ENCODE assay signal across 2 cellular contexts in genomic region chr7:100580466-100581283, GRCh38.
A peak's percentile ranks its signal among the peaks of the same experiment; 100 is the strongest.
TF ChIP-seq lines count a peak whose summit lies in the region.

No MANE protein-coding gene starts in this region.

TF ChIP-seq in SK-N-SH, 30 proteins besides CTCF, POLR2A, EP300 and RAD21:
- no peak for TF ChIP-seq MEF2A (IDR thresholded peaks at IDR 0.05; ENCODE audit: borderline replicate concordance, low read depth)
- TF ChIP-seq JUND (IDR thresholded peaks at IDR 0.05), result no peak
- TF ChIP-seq GATA2 (CRISPR knock-in tag; IDR thresholded peaks at IDR 0.05), result peak; percentile 29; the same call in 1 of the 2 replicates

TF ChIP-seq in SK-N-SH treated with all-trans-retinoic acid at 6 μM for 48 hours, 23 proteins besides CTCF, POLR2A, EP300 and RAD21:
- TF ChIP-seq PPARA (CRISPR knock-in tag; IDR thresholded peaks at IDR 0.05; ENCODE audit: borderline replicate concordance) (no peak), ZNF565 (CRISPR knock-in tag; conservative IDR thresholded peaks at IDR 0.05; ENCODE audit: low read depth) (no peak), OSR1 (CRISPR knock-in tag; IDR thresholded peaks at IDR 0.05) (no peak), TCF4 (CRISPR knock-in tag; IDR thresholded peaks at IDR 0.05; ENCODE audit: borderline replicate concordance) (no peak), CSRNP3 (CRISPR knock-in tag; IDR thresholded peaks at IDR 0.05) (no peak)
TF ChIP-seq in SK-N-SH treated with all-trans-retinoic acid at 6 μM for 48 hours: peak in this region for 0.
